In the genomic region with DNA sequence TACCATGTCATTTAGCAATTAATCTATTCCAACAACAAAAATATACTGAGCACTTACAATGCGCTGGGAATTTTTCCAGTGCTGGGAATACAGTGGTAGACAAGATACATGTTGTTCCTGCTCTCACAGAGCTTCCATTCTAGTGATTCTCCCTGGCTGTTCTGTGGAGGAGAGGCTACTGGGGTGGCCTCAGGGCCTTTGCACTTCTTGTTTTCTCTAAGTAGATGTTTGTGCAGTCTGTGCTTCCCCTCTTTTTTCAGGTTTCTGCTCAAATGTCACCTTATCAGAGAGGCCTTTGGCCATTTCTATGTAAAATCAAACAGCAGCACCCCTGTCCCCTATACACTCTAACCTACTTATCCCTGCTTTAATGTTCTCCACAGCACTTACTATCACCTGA, we compare ENCODE assay signal across 31 cellular contexts.
"Had no signal": no experiment of that assay in that cellular context is flagged by ENCODE, and none has a peak within 500 bp of the region (broad histone marks: within the 10 kb centered on the region; RNA-seq: fewer than 3 reads in every experiment).

No MANE protein-coding gene starts in this region.

- H3K27ac Mint-ChIP-seq: activated CD4-positive, alpha-beta memory T cell treated with anti-CD3 and anti-CD28 coated beads, Interleukin-2, amount 10 ng/mL, durations not matched to agents 7 days and 5 days; activated CD4-positive, alpha-beta T cell treated with anti-CD3 and anti-CD28 coated beads for 36 hours; activated CD8-positive, alpha-beta memory T cell treated with anti-CD3 and anti-CD28 coated beads, Interleukin-2, amount 10 ng/mL, durations not matched to agents 7 days and 5 days; activated CD8-positive, alpha-beta T cell treated with anti-CD3 and anti-CD28 coated beads, Interleukin-2, amount 10 ng/mL, durations not matched to agents 7 days and 5 days; activated naive CD4-positive, alpha-beta T cell treated with anti-CD3 and anti-CD28 coated beads, Interleukin-2, amount 10 ng/mL, durations not matched to agents 7 days and 5 days; activated naive CD8-positive, alpha-beta T cell; activated naive CD8-positive, alpha-beta T cell treated with anti-CD3 and anti-CD28 coated beads, Interleukin-2, amount 10 ng/mL, durations not matched to agents 7 days and 5 days; activated naive CD8-positive, alpha-beta T cell treated with anti-CD3 and anti-CD28 coated beads, Interleukin-2, amount 50 U/mL, for 24 hours; activated T-helper 2 cell treated with anti-CD3 and anti-CD28 coated beads, Interferon-gamma antibody, Interleukin-2, Interleukin-4, amounts not matched to agents 10 μg/mL and 5 μg/mL and 100 μg/mL, durations not matched to agents 14 hours and 24 hours and 36 hours; T-cell; WTC11 had no signal

- ATAC-seq: activated CD4-positive, alpha-beta T cell treated with anti-CD3 and anti-CD28 coated beads for 36 hours; activated CD4-positive, CD25-positive, alpha-beta regulatory T cell treated with anti-CD3 and anti-CD28 coated beads, Interleukin-2, amount 50 U/mL, for 24 hours; activated CD8-positive, alpha-beta memory T cell treated with anti-CD3 and anti-CD28 coated beads, Interleukin-2, amount 10 ng/mL, durations not matched to agents 7 days and 5 days; activated CD8-positive, alpha-beta T cell treated with anti-CD3 and anti-CD28 coated beads, Interleukin-2, amount 10 ng/mL, durations not matched to agents 7 days and 5 days; activated naive CD8-positive, alpha-beta T cell treated with anti-CD3 and anti-CD28 coated beads, Interleukin-2, amount 50 U/mL, for 24 hours; T-cell; T-helper 17 cell; WTC11 had no signal

- H3K4me1 ChIP-seq: ascending aorta had no signal

- H3K9me3 ChIP-seq: ascending aorta had no signal

- H3K36me3 Mint-ChIP-seq: brain, WTC11 had no signal

- H3K27me3 Mint-ChIP-seq: activated CD4-positive, alpha-beta memory T cell treated with anti-CD3 and anti-CD28 coated beads, Interleukin-2, amount 10 ng/mL, durations not matched to agents 7 days and 5 days; activated CD4-positive, alpha-beta T cell treated with anti-CD3 and anti-CD28 coated beads for 36 hours; activated CD8-positive, alpha-beta memory T cell treated with anti-CD3 and anti-CD28 coated beads, Interleukin-2, amount 10 ng/mL, durations not matched to agents 7 days and 5 days; activated naive CD4-positive, alpha-beta T cell treated with anti-CD3 and anti-CD28 coated beads, Interleukin-2, amount 10 ng/mL, durations not matched to agents 7 days and 5 days; activated naive CD8-positive, alpha-beta T cell; activated naive CD8-positive, alpha-beta T cell treated with anti-CD3 and anti-CD28 coated beads, Interleukin-2, amount 10 ng/mL, durations not matched to agents 7 days and 5 days; activated naive CD8-positive, alpha-beta T cell treated with anti-CD3 and anti-CD28 coated beads, Interleukin-2, amount 50 U/mL, for 24 hours; activated T-cell treated with anti-CD3 and anti-CD28 coated beads, Interleukin-2, amount 50 U/mL, for 24 hours; brain; T-cell; T-helper 17 cell had no signal

- H3K4me3 ChIP-seq: ascending aorta, cardiac muscle cell had no signal

- H3K27me3 ChIP-seq: ascending aorta, cardiac muscle cell had no signal

- DNase-seq: activated CD4-positive, alpha-beta memory T cell treated with anti-CD3 and anti-CD28 coated beads, Interleukin-2, amount 10 ng/mL, durations not matched to agents 7 days and 5 days; activated CD4-positive, alpha-beta T cell treated with anti-CD3 and anti-CD28 coated beads for 1 hour; activated CD4-positive, alpha-beta T cell treated with anti-CD3 and anti-CD28 coated beads for 36 hours; activated CD4-positive, alpha-beta T cell treated with anti-CD3 and anti-CD28 coated beads for 48 hours; activated CD4-positive, alpha-beta T cell treated with anti-CD3 and anti-CD28 coated beads, Interleukin-2, amount 50 U/mL, for 48 hours; activated CD4-positive, CD25-positive, alpha-beta regulatory T cell; activated CD8-positive, alpha-beta memory T cell treated with anti-CD3 and anti-CD28 coated beads for 24 hours; activated CD8-positive, alpha-beta memory T cell treated with anti-CD3 and anti-CD28 coated beads, Interleukin-2, amount 10 ng/mL, durations not matched to agents 7 days and 5 days; activated CD8-positive, alpha-beta memory T cell treated with anti-CD3 and anti-CD28 coated beads, Interleukin-2, amount 50 U/mL, for 48 hours; activated CD8-positive, alpha-beta T cell treated with anti-CD3 and anti-CD28 coated beads, Interleukin-2, amount 10 ng/mL, durations not matched to agents 7 days and 5 days; activated effector memory CD4-positive, alpha-beta T cell treated with Interleukin-2 at 50 U/mL for 16 hours; activated gamma-delta T cell; activated naive CD4-positive, alpha-beta T cell treated with anti-CD3 and anti-CD28 coated beads, Interleukin-2, amount 10 ng/mL, durations not matched to agents 7 days and 5 days; activated naive CD4-positive, alpha-beta T cell treated with Interleukin-2 at 50 U/mL for 16 hours; activated naive CD8-positive, alpha-beta T cell treated with anti-CD3 and anti-CD28 coated beads, Interleukin-2, amount 10 ng/mL, durations not matched to agents 7 days and 5 days; activated naive CD8-positive, alpha-beta T cell treated with anti-CD3 and anti-CD28 coated beads, Interleukin-2, amount 50 U/mL, for 24 hours; activated T-cell treated with anti-CD3 and anti-CD28 coated beads, Interleukin-2, amount 50 U/mL, for 24 hours; activated T-cell treated with anti-CD3 and anti-CD28 coated beads, Interleukin-2, amount 50 U/mL, for 48 hours; amygdala; T-cell; T-helper 17 cell; WERI-Rb-1 had no signal

- H3K27ac ChIP-seq: ascending aorta, cardiac muscle cell, WERI-Rb-1 had no signal

- H3K4me3 Mint-ChIP-seq: activated CD4-positive, alpha-beta memory T cell treated with anti-CD3 and anti-CD28 coated beads, Interleukin-2, amount 10 ng/mL, durations not matched to agents 7 days and 5 days; activated CD4-positive, alpha-beta T cell treated with anti-CD3 and anti-CD28 coated beads for 36 hours; activated CD8-positive, alpha-beta memory T cell treated with anti-CD3 and anti-CD28 coated beads, Interleukin-2, amount 10 ng/mL, durations not matched to agents 7 days and 5 days; activated CD8-positive, alpha-beta T cell treated with anti-CD3 and anti-CD28 coated beads, Interleukin-2, amount 10 ng/mL, durations not matched to agents 7 days and 5 days; activated naive CD4-positive, alpha-beta T cell treated with anti-CD3 and anti-CD28 coated beads, Interleukin-2, amount 10 ng/mL, durations not matched to agents 7 days and 5 days; activated naive CD8-positive, alpha-beta T cell; activated naive CD8-positive, alpha-beta T cell treated with anti-CD3 and anti-CD28 coated beads, Interleukin-2, amount 10 ng/mL, durations not matched to agents 7 days and 5 days; activated naive CD8-positive, alpha-beta T cell treated with anti-CD3 and anti-CD28 coated beads, Interleukin-2, amount 50 U/mL, for 24 hours; activated T-cell treated with anti-CD3 and anti-CD28 coated beads, Interleukin-2, amount 50 U/mL, for 24 hours; brain; T-cell; T-helper 17 cell; WTC11 had no signal

- H3K9me3 Mint-ChIP-seq: activated CD4-positive, alpha-beta memory T cell treated with anti-CD3 and anti-CD28 coated beads, Interleukin-2, amount 10 ng/mL, durations not matched to agents 7 days and 5 days; activated naive CD4-positive, alpha-beta T cell treated with anti-CD3 and anti-CD28 coated beads, Interleukin-2, amount 10 ng/mL, durations not matched to agents 7 days and 5 days; activated naive CD8-positive, alpha-beta T cell treated with anti-CD3 and anti-CD28 coated beads, Interleukin-2, amount 50 U/mL, for 24 hours; T-cell had no signal

- FAIRE-seq: bronchial epithelial cell, colon had no signal

- H3K36me3 ChIP-seq: ascending aorta, cardiac muscle cell, WERI-Rb-1 had no signal
